1 cellular context compared by ENCODE assay signal in the genomic region with DNA sequence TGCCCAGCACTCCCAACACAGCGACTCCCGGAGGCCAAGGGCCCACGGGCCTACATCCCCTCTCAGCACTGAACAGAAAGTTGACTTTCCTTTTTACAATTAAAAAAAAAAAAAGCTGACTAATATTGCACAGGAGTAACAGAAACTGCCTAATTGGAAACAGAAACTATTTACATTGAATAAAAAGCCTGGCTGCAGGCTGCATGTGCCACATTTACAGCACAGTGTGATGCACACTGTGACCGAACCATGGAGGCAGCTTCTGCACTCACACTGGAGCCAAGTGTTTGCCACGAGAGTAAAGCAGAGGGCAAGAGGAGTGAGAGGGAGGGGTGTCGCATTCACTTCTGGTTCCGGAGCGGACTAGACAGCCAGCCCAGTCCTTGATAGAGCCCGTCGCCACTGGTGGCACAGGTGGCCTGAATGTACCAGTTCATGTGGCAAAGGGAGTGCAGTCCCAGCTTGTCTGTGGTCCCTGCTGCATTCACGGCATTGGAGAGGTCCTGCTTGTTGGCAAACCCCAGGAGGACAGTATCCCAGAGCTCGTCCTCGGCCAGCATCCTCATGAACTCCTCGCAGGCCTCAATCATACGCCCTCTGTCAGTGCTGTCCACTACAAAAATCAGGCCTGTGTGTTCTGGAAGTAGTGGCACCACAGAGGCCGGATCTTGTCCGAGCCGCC.
TF ChIP-seq lines count a peak whose summit lies in the region.

No MANE protein-coding gene starts in this region.

TF ChIP-seq in liver, 16 proteins besides CTCF, POLR2A, EP300 and RAD21 (continued from another document):
- TF ChIP-seq, protein P1, sequence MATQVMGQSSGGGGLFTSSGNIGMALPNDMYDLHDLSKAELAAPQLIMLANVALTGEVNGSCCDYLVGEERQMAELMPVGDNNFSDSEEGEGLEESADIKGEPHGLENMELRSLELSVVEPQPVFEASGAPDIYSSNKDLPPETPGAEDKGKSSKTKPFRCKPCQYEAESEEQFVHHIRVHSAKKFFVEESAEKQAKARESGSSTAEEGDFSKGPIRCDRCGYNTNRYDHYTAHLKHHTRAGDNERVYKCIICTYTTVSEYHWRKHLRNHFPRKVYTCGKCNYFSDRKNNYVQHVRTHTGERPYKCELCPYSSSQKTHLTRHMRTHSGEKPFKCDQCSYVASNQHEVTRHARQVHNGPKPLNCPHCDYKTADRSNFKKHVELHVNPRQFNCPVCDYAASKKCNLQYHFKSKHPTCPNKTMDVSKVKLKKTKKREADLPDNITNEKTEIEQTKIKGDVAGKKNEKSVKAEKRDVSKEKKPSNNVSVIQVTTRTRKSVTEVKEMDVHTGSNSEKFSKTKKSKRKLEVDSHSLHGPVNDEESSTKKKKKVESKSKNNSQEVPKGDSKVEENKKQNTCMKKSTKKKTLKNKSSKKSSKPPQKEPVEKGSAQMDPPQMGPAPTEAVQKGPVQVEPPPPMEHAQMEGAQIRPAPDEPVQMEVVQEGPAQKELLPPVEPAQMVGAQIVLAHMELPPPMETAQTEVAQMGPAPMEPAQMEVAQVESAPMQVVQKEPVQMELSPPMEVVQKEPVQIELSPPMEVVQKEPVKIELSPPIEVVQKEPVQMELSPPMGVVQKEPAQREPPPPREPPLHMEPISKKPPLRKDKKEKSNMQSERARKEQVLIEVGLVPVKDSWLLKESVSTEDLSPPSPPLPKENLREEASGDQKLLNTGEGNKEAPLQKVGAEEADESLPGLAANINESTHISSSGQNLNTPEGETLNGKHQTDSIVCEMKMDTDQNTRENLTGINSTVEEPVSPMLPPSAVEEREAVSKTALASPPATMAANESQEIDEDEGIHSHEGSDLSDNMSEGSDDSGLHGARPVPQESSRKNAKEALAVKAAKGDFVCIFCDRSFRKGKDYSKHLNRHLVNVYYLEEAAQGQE (IDR thresholded peaks at IDR 0.05), result no peak
- no peak for TF ChIP-seq GABPA (IDR thresholded peaks at IDR 0.05 in 1 of 2, conservative IDR thresholded peaks at IDR 0.05 in 1 of 2)
- no peak for TF ChIP-seq HNF4G (IDR thresholded peaks at IDR 0.05)
- TF ChIP-seq YY1 (IDR thresholded peaks at IDR 0.05), result no peak
- no peak for TF ChIP-seq TAF1 (conservative IDR thresholded peaks at IDR 0.05)
- TF ChIP-seq SP1 (IDR thresholded peaks at IDR 0.05), result no peak
- no peak for TF ChIP-seq FOXA2 (IDR thresholded peaks at IDR 0.05)
- TF ChIP-seq, protein P2, sequence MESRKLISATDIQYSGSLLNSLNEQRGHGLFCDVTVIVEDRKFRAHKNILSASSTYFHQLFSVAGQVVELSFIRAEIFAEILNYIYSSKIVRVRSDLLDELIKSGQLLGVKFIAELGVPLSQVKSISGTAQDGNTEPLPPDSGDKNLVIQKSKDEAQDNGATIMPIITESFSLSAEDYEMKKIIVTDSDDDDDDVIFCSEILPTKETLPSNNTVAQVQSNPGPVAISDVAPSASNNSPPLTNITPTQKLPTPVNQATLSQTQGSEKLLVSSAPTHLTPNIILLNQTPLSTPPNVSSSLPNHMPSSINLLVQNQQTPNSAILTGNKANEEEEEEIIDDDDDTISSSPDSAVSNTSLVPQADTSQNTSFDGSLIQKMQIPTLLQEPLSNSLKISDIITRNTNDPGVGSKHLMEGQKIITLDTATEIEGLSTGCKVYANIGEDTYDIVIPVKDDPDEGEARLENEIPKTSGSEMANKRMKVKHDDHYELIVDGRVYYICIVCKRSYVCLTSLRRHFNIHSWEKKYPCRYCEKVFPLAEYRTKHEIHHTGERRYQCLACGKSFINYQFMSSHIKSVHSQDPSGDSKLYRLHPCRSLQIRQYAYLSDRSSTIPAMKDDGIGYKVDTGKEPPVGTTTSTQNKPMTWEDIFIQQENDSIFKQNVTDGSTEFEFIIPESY (IDR thresholded peaks at IDR 0.05), result no peak
- TF ChIP-seq, protein P3, sequence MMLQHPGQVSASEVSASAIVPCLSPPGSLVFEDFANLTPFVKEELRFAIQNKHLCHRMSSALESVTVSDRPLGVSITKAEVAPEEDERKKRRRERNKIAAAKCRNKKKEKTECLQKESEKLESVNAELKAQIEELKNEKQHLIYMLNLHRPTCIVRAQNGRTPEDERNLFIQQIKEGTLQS (IDR thresholded peaks at IDR 0.05), result no peak
- no peak for TF ChIP-seq HNF4A (conservative IDR thresholded peaks at IDR 0.05)
- no peak for TF ChIP-seq EGR1 (IDR thresholded peaks at IDR 0.05; ENCODE audit: low read depth in 2 of 2)
- no peak for TF ChIP-seq JUND (IDR thresholded peaks at IDR 0.05)
- TF ChIP-seq NR2F2 (IDR thresholded peaks at IDR 0.05), result no peak
- TF ChIP-seq, protein P4, sequence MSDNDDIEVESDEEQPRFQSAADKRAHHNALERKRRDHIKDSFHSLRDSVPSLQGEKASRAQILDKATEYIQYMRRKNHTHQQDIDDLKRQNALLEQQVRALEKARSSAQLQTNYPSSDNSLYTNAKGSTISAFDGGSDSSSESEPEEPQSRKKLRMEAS (IDR thresholded peaks at IDR 0.05), result no peak
- no peak for TF ChIP-seq RXRA (IDR thresholded peaks at IDR 0.05)
TF ChIP-seq in liver: peak in this region for 0.
